Comparison of ENCODE assay signal across 7 cellular contexts in the genomic region with DNA sequence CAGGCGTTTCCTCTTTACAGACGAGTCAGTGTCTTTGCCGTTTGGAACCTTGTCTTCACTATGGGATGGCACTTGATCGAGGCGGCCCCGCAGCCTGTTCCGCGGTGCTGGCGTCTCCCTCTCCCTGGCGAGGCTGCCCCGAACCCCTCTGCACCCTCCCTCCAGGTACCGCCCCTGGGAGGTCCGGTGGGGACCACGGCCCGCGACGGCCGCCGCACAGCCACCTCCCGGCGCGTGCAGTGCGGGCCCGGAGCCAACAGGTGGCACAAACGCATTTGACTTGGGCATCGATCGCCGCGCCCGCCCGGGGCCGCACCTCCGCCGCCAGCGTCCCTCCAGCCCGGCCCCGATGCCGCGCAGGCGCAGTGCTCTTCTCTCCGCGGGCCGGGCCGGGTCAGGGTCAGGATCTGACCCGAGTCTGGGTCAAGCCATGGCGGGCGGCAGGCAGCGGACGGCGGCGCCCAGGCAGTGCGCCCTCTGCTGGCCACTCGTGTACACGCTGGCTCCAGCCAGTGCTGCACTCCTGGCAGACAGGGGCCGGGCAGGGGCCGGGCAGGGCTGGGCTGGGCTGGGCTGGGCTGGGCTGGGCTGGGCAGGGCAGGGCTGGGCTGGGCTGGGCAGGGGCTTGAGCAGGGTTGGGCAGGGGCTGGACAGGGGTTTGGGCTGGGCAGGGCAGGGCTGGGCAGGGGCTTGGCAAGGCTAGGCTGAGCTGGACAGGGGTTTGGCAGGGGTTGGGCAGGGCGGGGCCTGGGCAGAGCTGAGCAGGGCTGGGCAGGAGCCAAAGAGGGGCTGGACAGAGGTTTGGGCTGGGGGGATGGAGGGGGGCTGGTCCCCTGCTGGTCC.
A peak's percentile ranks its signal among the peaks of the same experiment; 100 is the strongest.
DNase-seq lines count a peak whose midpoint lies in the region; ATAC-seq and TF ChIP-seq lines count a peak whose summit lies in the region.

No MANE protein-coding gene starts in this region.

- no peak for TF ChIP-seq POLR2A in GM18505 (IDR thresholded peaks at IDR 0.05; ENCODE audit: borderline replicate concordance, extremely low read depth, insufficient read depth, insufficient read length)

- ATAC-seq in GM18505 (IDR thresholded peaks at IDR 0.05; ENCODE audit: unreplicated experiment): peak; percentile 97
- peak; percentile 96 for ATAC-seq in HG02759 (IDR thresholded peaks at IDR 0.05; ENCODE audit: unreplicated experiment)
- ATAC-seq in activated CD4-positive, CD25-positive, alpha-beta regulatory T cell treated with anti-CD3 and anti-CD28 coated beads, Interleukin-2, amount 50 U/mL, for 24 hours: peak; percentile 79 to 87

- peak; percentile 42 for DNase-seq in NCI-H146 treated with DMSO at 0.1 percent for 48 hours (lab: John Stamatoyannopoulos, UW; ENCODE audit: unreplicated experiment)
- DNase-seq in cerebellum (ENCODE audit: low spot score): peak; percentile 47
- DNase-seq in left kidney (ENCODE audit: low read depth, low spot score): peak; percentile 84
- peak; percentile 32 to 62 for DNase-seq in stimulated activated CD4-positive, alpha-beta T cell treated with anti-CD3 and anti-CD28 coated beads, Interleukin-4, amount 100 ng/mL, for 4 hours

Comparison
In these comparisons a context has a peak if more than half of its experiments do, and no peak if none do; other contexts are left out.
1. Peak in every context shown above with its lines: DNase-seq and ATAC-seq.